Comparison of ENCODE assay signal across 24 cellular contexts in genomic region chr5:151550146-151550545, GRCh38. TPM values are rescaled to one million over a fixed set of nuclear protein-coding genes. Genes with fewer than 3 reads are reported as not detected.
"Had no signal": no experiment of that assay in that cellular context is flagged by ENCODE, and none has a peak within 500 bp of the region (broad histone marks: within the 10 kb centered on the region; RNA-seq: fewer than 3 reads in every experiment).

No MANE protein-coding gene starts in this region.

- ATAC-seq: activated naive CD8-positive, alpha-beta T cell treated with anti-CD3 and anti-CD28 coated beads, Interleukin-2, amount 50 U/mL, for 24 hours; activated T-cell treated with anti-CD3 and anti-CD28 coated beads, Interleukin-2, amount 50 U/mL, for 4 hours; activated T-helper 17 cell treated with anti-CD3 and anti-CD28 coated beads, Interleukin-2, amount 50 U/mL, for 72 hours; left ventricle myocardium superior had no signal

- H3K27me3 ChIP-seq: esophagus squamous epithelium, ovary, right atrium auricular region, suprapubic skin, tibial nerve had no signal

- H3K36me3 ChIP-seq: ovary, right atrium auricular region, tibial nerve had no signal

- H3K4me3 ChIP-seq: esophagus squamous epithelium, ovary, right atrium auricular region, suprapubic skin, tibial nerve had no signal

- FAIRE-seq: islet of Langerhans, urothelium cell line had no signal

- H3K4me1 ChIP-seq: esophagus squamous epithelium, right atrium auricular region, suprapubic skin, tibial nerve had no signal

- DNase-seq: activated CD4-positive, alpha-beta memory T cell treated with anti-CD3 and anti-CD28 coated beads, Interleukin-2, amount 10 ng/mL, durations not matched to agents 7 days and 5 days; activated CD4-positive, alpha-beta T cell treated with anti-CD3 and anti-CD28 coated beads for 1 hour; activated CD4-positive, alpha-beta T cell treated with anti-CD3 and anti-CD28 coated beads, Interleukin-2, amount 10 ng/mL, durations not matched to agents 7 days and 5 days; activated gamma-delta T cell treated with Interleukin-2 at 50 U/mL for 16 hours; activated naive CD4-positive, alpha-beta T cell treated with anti-CD3 and anti-CD28 coated beads, Interleukin-2, amount 50 U/mL, for 16 hours; activated naive CD8-positive, alpha-beta T cell treated with anti-CD3 and anti-CD28 coated beads, Interleukin-2, amount 50 U/mL, for 24 hours; activated T-cell treated with anti-CD3 and anti-CD28 coated beads, Interleukin-2, amount 50 U/mL, for 4 hours; amygdala; endodermal cell; esophagus squamous epithelium; foreskin melanocyte; left ventricle myocardium superior; naive B cell; nephron progenitor cell; ovary; stimulated activated naive CD4-positive, alpha-beta T cell; T-helper 2 cell had no signal

- H3K27ac ChIP-seq: ovary, right atrium auricular region, suprapubic skin, tibial nerve had no signal

- H3K9me3 ChIP-seq: esophagus squamous epithelium, ovary, right atrium auricular region, suprapubic skin, tibial nerve had no signal

RNA-seq across cellular contexts. Expression of gene FAT2, which starts 41.0 kb away (rescaled TPM):
- total RNA-seq: activated CD4-positive, alpha-beta memory T cell treated with anti-CD3 and anti-CD28 coated beads, Interleukin-2, amount 10 ng/mL, durations not matched to agents 7 days and 5 days; activated CD4-positive, alpha-beta T cell treated with anti-CD3 and anti-CD28 coated beads, Interleukin-2, amount 10 ng/mL, durations not matched to agents 7 days and 5 days; activated T-cell treated with anti-CD3 and anti-CD28 coated beads, Interleukin-2, amount 50 U/mL, for 4 hours; activated T-helper 17 cell treated with anti-CD3 and anti-CD28 coated beads, Interleukin-2, amount 50 U/mL, for 72 hours; left ventricle myocardium superior; lung microvascular endothelial cell; right atrium auricular region had no signal
